In the genomic region with DNA sequence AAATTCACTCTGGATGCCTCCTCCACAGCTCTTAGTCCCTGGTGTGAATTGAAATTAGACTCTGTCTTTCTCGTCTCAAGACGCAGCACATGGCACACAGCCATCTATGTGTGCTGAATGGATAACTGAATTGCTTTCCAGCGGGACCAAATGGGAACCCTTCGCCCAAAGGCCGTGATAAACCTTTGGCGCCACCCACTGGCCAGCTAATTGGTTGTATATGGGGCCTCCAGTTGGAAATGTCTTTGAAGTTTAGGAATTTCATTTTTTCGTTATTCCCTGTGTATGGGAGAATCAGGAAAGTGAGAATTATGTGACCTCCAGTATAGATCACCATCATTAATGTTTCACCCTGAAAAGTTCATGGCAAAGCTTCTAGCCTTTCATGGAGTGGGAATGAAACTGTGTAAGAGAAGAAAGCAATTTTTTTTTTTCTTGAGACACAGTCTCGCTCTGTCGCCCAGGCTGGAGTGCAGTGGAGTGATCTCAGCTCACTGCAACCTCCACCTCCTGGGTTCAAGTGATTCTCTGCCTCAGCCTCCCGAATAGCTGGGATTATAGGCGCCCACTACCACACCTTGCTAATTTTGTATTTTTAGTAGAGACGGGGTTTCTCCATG, we compare ENCODE assay signal across 8 cellular contexts. TPM values are rescaled to one million over a fixed set of nuclear protein-coding genes. Genes with fewer than 3 reads are reported as not detected.
DNase-seq lines count a peak whose midpoint lies in the region; ATAC-seq and TF ChIP-seq lines count a peak whose summit lies in the region.

No MANE protein-coding gene starts in this region.

- H3K4me1 ChIP-seq in mucosa of descending colon (ENCODE audit: low read depth): peaks cover 3% of the 10 kb centered on the region

- DNase-seq in C1 segment of cervical spinal cord (lab: John Stamatoyannopoulos, UW) (peak in 12 of 14 donors; percentile 38 to 81 (median 62)), HL-60 (ENCODE audit: low read depth in 1 of 2, low spot score in 1 of 2) (peak in 1 of 2 experiments; percentile 65), NCI-H82 treated with DMSO at 0.1 percent for 48 hours (lab: John Stamatoyannopoulos, UW; ENCODE audit: unreplicated experiment) (peak; percentile 21), epidermal melanocyte (ENCODE audit: insufficient read length, low spot score) (peak; percentile 88), mucosa of descending colon (peak; percentile 75 to 96 (median 90))
- peak; percentile 84 for DNase-seq in activated CD8-positive, alpha-beta memory T cell treated with anti-CD3 and anti-CD28 coated beads, Interleukin-2, amount 50 U/mL, for 48 hours
- peak; percentile 50 to 59 for DNase-seq in stimulated activated CD8-positive, alpha-beta memory T cell treated with anti-CD3 and anti-CD28 coated beads, Interleukin-4, amount 100 ng/mL, for 1 hour (ENCODE audit: low read depth in 2 of 2, low spot score in 1 of 2)

- no peak overlapping the region for H3K27ac ChIP-seq in HL-60 (replicated peaks)

- H3K27me3 ChIP-seq in HL-60 (ENCODE audit: insufficient read depth, poor library complexity, severe bottlenecking): no peaks in the 10 kb centered on the region

- TF ChIP-seq CTCF in HL-60 (IDR thresholded peaks at IDR 0.05; ENCODE audit: insufficient read depth, low read length) (peak; percentile 62), mucosa of descending colon (IDR thresholded peaks at IDR 0.05) (peak; percentile 54)

- intact Hi-C loops in mucosa of descending colon (cut with DNase I, micrococcal nuclease): loop anchor here (2.0 to 10.0 kb wide), 3 partner anchors 52 to 136 kb away; no protein-coding TSS in a partner anchor

- no peak overlapping the region for H3K4me3 ChIP-seq in HL-60 (replicated peaks; ENCODE audit: insufficient read depth, low read length)
- no peak overlapping the region for H3K4me3 ChIP-seq in mucosa of descending colon

- H3K9me3 ChIP-seq in mucosa of descending colon: no peaks in the 10 kb centered on the region

- H3K36me3 ChIP-seq in mucosa of descending colon (ENCODE audit: low read depth): no peaks in the 10 kb centered on the region

- ATAC-seq in mucosa of descending colon (peak; percentile 86), HG02571 (IDR thresholded peaks at IDR 0.05; ENCODE audit: unreplicated experiment) (no peak)

RNA-seq across cellular contexts. Expression of gene HSP90AA1, which starts 9.8 kb away (rescaled TPM):
- 100 to 1,000 TPM; 231 to 367 (median 252) TPM for total RNA-seq in mucosa of descending colon

RNA-seq across cellular contexts. Expression of gene WDR20, which starts 43.0 kb away (rescaled TPM):
- 10 to 100 TPM; 36.2 to 49.4 (median 40.9) TPM for total RNA-seq in mucosa of descending colon
